1 cellular context compared by ENCODE assay signal in genomic region chr14:99213603-99214002, GRCh38.
TF ChIP-seq lines count a peak whose summit lies in the region.

No MANE protein-coding gene starts in this region.

TF ChIP-seq in HepG2, 621 proteins besides CTCF, POLR2A, EP300 and RAD21:
- TF ChIP-seq ZNF879 (CRISPR knock-in tag; IDR thresholded peaks at IDR 0.05) (no peak), YEATS2 (CRISPR knock-in tag; IDR thresholded peaks at IDR 0.05; ENCODE audit: borderline replicate concordance) (no peak), TGIF2 (CRISPR knock-in tag; IDR thresholded peaks at IDR 0.05) (no peak), NONO (IDR thresholded peaks at IDR 0.05) (no peak), NONO (CRISPR knock-in tag; conservative IDR thresholded peaks at IDR 0.05) (no peak), PLRG1 (conservative IDR thresholded peaks at IDR 0.05) (no peak), KDM6A (CRISPR knock-in tag; IDR thresholded peaks at IDR 0.05; ENCODE audit: low read depth) (no peak), RELA (CRISPR knock-in tag; IDR thresholded peaks at IDR 0.05) (no peak), ZNF572 (CRISPR knock-in tag; IDR thresholded peaks at IDR 0.05) (no peak), PHF20 (CRISPR knock-in tag; IDR thresholded peaks at IDR 0.05) (no peak)
